Comparison of ENCODE assay signal across 26 cellular contexts in the genomic region with DNA sequence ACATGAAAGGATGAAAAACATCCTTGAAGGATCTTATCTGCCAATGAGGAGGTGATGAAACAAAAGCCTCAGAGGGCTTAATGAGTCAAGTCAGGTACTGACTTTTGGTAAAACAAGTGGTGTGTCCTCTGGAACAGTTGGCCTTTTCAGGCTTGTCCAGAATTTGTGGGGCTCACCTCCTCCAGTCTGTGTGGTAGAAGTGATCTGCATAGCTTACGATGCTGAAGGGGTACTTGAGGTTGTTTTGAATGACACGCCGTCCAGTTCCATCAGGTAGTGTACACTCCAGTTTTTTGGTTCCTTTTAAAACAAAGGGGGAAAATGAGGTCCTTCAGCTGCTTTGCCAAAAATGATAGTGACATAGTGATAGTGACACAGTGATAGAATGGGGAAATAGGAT.
"Had no signal": no experiment of that assay in that cellular context is flagged by ENCODE, and none has a peak within 500 bp of the region (broad histone marks: within the 10 kb centered on the region; RNA-seq: fewer than 3 reads in every experiment).

No MANE protein-coding gene starts in this region.

- H3K4me3 Mint-ChIP-seq: activated CD4-positive, alpha-beta T cell treated with anti-CD3 and anti-CD28 coated beads, Interleukin-2, amount 10 ng/mL, durations not matched to agents 24 days and 14 days; activated CD8-positive, alpha-beta T cell treated with anti-CD3 and anti-CD28 coated beads for 36 hours; activated naive CD4-positive, alpha-beta T cell treated with anti-CD3 and anti-CD28 coated beads, Interleukin-2, amount 10 ng/mL, durations not matched to agents 7 days and 5 days; activated naive CD8-positive, alpha-beta T cell treated with anti-CD3 and anti-CD28 coated beads, Interleukin-2, amount 50 U/mL, for 24 hours; activated T-helper 1 cell treated with anti-CD3 and anti-CD28 coated beads, Interleukin-12 subunit alpha, Interleukin-12 subunit beta, Interleukin-2, Interleukin-4 antibody, amounts not matched to agents 30 ng/mL and 10 ng/mL and 1 ng/mL, durations not matched to agents 14 hours and 24 hours and 36 hours; mesothelial cell of epicardium; naive B cell; stimulated activated naive B cell treated with anti-CD40 and anti-IgM and Interleukin-4, amounts not matched to agents 10 μg/mL and 1 μg/mL and 100 μg/mL, for 72 hours had no signal

- H3K27me3 Mint-ChIP-seq: activated CD4-positive, alpha-beta T cell treated with anti-CD3 and anti-CD28 coated beads, Interleukin-2, amount 10 ng/mL, durations not matched to agents 24 days and 14 days; activated CD8-positive, alpha-beta T cell treated with anti-CD3 and anti-CD28 coated beads for 36 hours; activated naive CD4-positive, alpha-beta T cell treated with anti-CD3 and anti-CD28 coated beads, Interleukin-2, amount 10 ng/mL, durations not matched to agents 7 days and 5 days; activated naive CD8-positive, alpha-beta T cell treated with anti-CD3 and anti-CD28 coated beads, Interleukin-2, amount 50 U/mL, for 24 hours; naive B cell; progenitor cell of endocrine pancreas; stimulated activated naive B cell treated with anti-CD40 and anti-IgM and Interleukin-4, amounts not matched to agents 10 μg/mL and 1 μg/mL and 100 μg/mL, for 72 hours had no signal

- ATAC-seq: activated CD4-positive, CD25-positive, alpha-beta regulatory T cell treated with anti-CD3 and anti-CD28 coated beads, Interleukin-2, amount 50 U/mL, for 24 hours; activated CD8-positive, alpha-beta T cell treated with anti-CD3 and anti-CD28 coated beads for 36 hours; activated naive CD8-positive, alpha-beta T cell treated with anti-CD3 and anti-CD28 coated beads, Interleukin-2, amount 50 U/mL, for 24 hours; stimulated activated naive B cell treated with anti-CD40 and anti-IgM and Interleukin-4, amounts not matched to agents 10 μg/mL and 1 μg/mL and 100 μg/mL, for 72 hours had no signal

- H3K27me3 ChIP-seq: colonic mucosa, dorsolateral prefrontal cortex, ovary, sigmoid colon, stomach, suprapubic skin, tibial nerve had no signal

- H3K4me1 ChIP-seq: colonic mucosa had no signal

- H3K4me3 ChIP-seq: colonic mucosa, dorsolateral prefrontal cortex, ovary, sigmoid colon, stomach, suprapubic skin, tibial nerve had no signal

- H3K9me3 Mint-ChIP-seq: activated CD4-positive, alpha-beta T cell treated with anti-CD3 and anti-CD28 coated beads, Interleukin-2, amount 10 ng/mL, durations not matched to agents 24 days and 14 days; activated CD8-positive, alpha-beta T cell treated with anti-CD3 and anti-CD28 coated beads for 36 hours; activated naive CD4-positive, alpha-beta T cell treated with anti-CD3 and anti-CD28 coated beads, Interleukin-2, amount 10 ng/mL, durations not matched to agents 7 days and 5 days; activated naive CD8-positive, alpha-beta T cell treated with anti-CD3 and anti-CD28 coated beads, Interleukin-2, amount 50 U/mL, for 24 hours; activated T-helper 1 cell treated with anti-CD3 and anti-CD28 coated beads, Interleukin-12 subunit alpha, Interleukin-12 subunit beta, Interleukin-2, Interleukin-4 antibody, amounts not matched to agents 30 ng/mL and 10 ng/mL and 1 ng/mL, durations not matched to agents 14 hours and 24 hours and 36 hours; mesothelial cell of epicardium; naive B cell; stimulated activated naive B cell treated with anti-CD40 and anti-IgM and Interleukin-4, amounts not matched to agents 10 μg/mL and 1 μg/mL and 100 μg/mL, for 72 hours had no signal

- H3K9me3 ChIP-seq: colonic mucosa, ovary, sigmoid colon, stomach, suprapubic skin, tibial nerve had no signal

- DNase-seq: activated CD4-positive, alpha-beta T cell treated with anti-CD3 and anti-CD28 coated beads, Interleukin-2, amount 10 ng/mL, durations not matched to agents 24 days and 14 days; activated CD8-positive, alpha-beta T cell treated with anti-CD3 and anti-CD28 coated beads for 36 hours; activated gamma-delta T cell; activated naive CD4-positive, alpha-beta T cell treated with anti-CD3 and anti-CD28 coated beads, Interleukin-2, amount 10 ng/mL, durations not matched to agents 7 days and 5 days; activated naive CD8-positive, alpha-beta T cell treated with anti-CD3 and anti-CD28 coated beads, Interleukin-2, amount 50 U/mL, for 24 hours; cerebellar nuclear complex; colonic mucosa; dorsolateral prefrontal cortex; effector memory CD4-positive, alpha-beta T cell; naive B cell; ovary; sigmoid colon; small intestine; stimulated activated CD4-positive, alpha-beta T cell treated with anti-CD3 and anti-CD28 coated beads, Interleukin-1b, Interleukin-23, amount 100 ng/mL, for 48 hours; stimulated activated CD4-positive, alpha-beta T cell treated with anti-CD3 and anti-CD28 coated beads, Interleukin-4, amount 100 ng/mL, for 4 hours; stimulated activated CD8-positive, alpha-beta memory T cell treated with anti-CD3 and anti-CD28 coated beads, Interleukin-4, amount 100 ng/mL, for 48 hours; stimulated activated naive B cell treated with anti-CD40 and anti-IgM and Interleukin-4, amounts not matched to agents 10 μg/mL and 1 μg/mL and 100 μg/mL, for 72 hours; stomach; T-helper 9 cell; WERI-Rb-1 had no signal

- H3K4me1 Mint-ChIP-seq: activated naive CD4-positive, alpha-beta T cell treated with anti-CD3 and anti-CD28 coated beads, Interleukin-2, amount 10 ng/mL, durations not matched to agents 7 days and 5 days; activated naive CD8-positive, alpha-beta T cell treated with anti-CD3 and anti-CD28 coated beads, Interleukin-2, amount 50 U/mL, for 24 hours; mesothelial cell of epicardium; naive B cell; stimulated activated naive B cell treated with anti-CD40 and anti-IgM and Interleukin-4, amounts not matched to agents 10 μg/mL and 1 μg/mL and 100 μg/mL, for 72 hours had no signal

- H3K27ac ChIP-seq: colonic mucosa, ovary, sigmoid colon, suprapubic skin, WERI-Rb-1 had no signal

- H3K27ac Mint-ChIP-seq: activated CD4-positive, alpha-beta T cell treated with anti-CD3 and anti-CD28 coated beads, Interleukin-2, amount 10 ng/mL, durations not matched to agents 24 days and 14 days; activated CD8-positive, alpha-beta T cell treated with anti-CD3 and anti-CD28 coated beads for 36 hours; activated naive CD4-positive, alpha-beta T cell treated with anti-CD3 and anti-CD28 coated beads, Interleukin-2, amount 10 ng/mL, durations not matched to agents 7 days and 5 days; activated naive CD8-positive, alpha-beta T cell treated with anti-CD3 and anti-CD28 coated beads, Interleukin-2, amount 50 U/mL, for 24 hours; activated T-helper 1 cell treated with anti-CD3 and anti-CD28 coated beads, Interleukin-12 subunit alpha, Interleukin-12 subunit beta, Interleukin-2, Interleukin-4 antibody, amounts not matched to agents 30 ng/mL and 10 ng/mL and 1 ng/mL, durations not matched to agents 14 hours and 24 hours and 36 hours; mesothelial cell of epicardium; progenitor cell of endocrine pancreas; stimulated activated naive B cell treated with anti-CD40 and anti-IgM and Interleukin-4, amounts not matched to agents 10 μg/mL and 1 μg/mL and 100 μg/mL, for 72 hours had no signal

- H3K36me3 ChIP-seq: ovary had no signal
